27 cellular contexts compared by ENCODE assay signal in genomic region chr17:50099003-50099402, GRCh38. TPM values are rescaled to one million over a fixed set of nuclear protein-coding genes. Genes with fewer than 3 reads are reported as not detected.
A peak's percentile ranks its signal among the peaks of the same experiment; 100 is the strongest.
DNase-seq lines count a peak whose midpoint lies in the region; ATAC-seq and TF ChIP-seq lines count a peak whose summit lies in the region.
"Had no signal": no experiment of that assay in that cellular context is flagged by ENCODE, and none has a peak within 500 bp of the region (broad histone marks: within the 10 kb centered on the region; RNA-seq: fewer than 3 reads in every experiment).

No MANE protein-coding gene starts in this region.

- ATAC-seq in heart left ventricle (no peak), GM19467 (IDR thresholded peaks at IDR 0.05; ENCODE audit: unreplicated experiment) (no peak), GM21619 (IDR thresholded peaks at IDR 0.05; ENCODE audit: unreplicated experiment) (no peak)
- ATAC-seq: activated CD8-positive, alpha-beta T cell treated with anti-CD3 and anti-CD28 coated beads, Interleukin-2, amount 10 ng/mL, durations not matched to agents 7 days and 5 days; CD8-positive, alpha-beta T cell; left lobe of liver; natural killer cell treated with Interleukin-12 subunit alpha and Interleukin-12 subunit beta and Interleukin-15 and Interleukin-18, amount 100 ng/mL, for 72 hours; T-cell had no signal

- H3K27me3 ChIP-seq in heart left ventricle (no peaks in the 10 kb centered on the region), duodenal mucosa (ENCODE audit: control insufficient read depth in 1 of 2, insufficient read depth in 2 of 2, low read length in 2 of 2) (no peaks in the 10 kb centered on the region), mesendoderm (ENCODE audit: insufficient read depth, low read length, poor library complexity) (no peaks in the 10 kb centered on the region), tibial nerve (no peaks in the 10 kb centered on the region)
- H3K27me3 ChIP-seq: SJCRH30 had no signal

- H3K9me3 ChIP-seq in heart left ventricle (no peaks in the 10 kb centered on the region), duodenal mucosa (ENCODE audit: control insufficient read depth in 1 of 2, low read length in 2 of 2) (no peaks in the 10 kb centered on the region), tibial nerve (no peaks in the 10 kb centered on the region)
- H3K9me3 ChIP-seq: SJCRH30 had no signal

- H3K4me1 Mint-ChIP-seq in CD14-positive monocyte = peaks cover 24% of the 10 kb centered on the region

- no peak overlapping the region for H4K8ac ChIP-seq in mesendoderm (ENCODE audit: low read depth, low read length)

- H2AK5ac ChIP-seq in mesendoderm (ENCODE audit: low read length) = no peak overlapping the region

- H2BK5ac ChIP-seq in mesendoderm (ENCODE audit: low read length) = no peak overlapping the region

- no peaks in the 10 kb centered on the region for H3K79me2 ChIP-seq in mesendoderm (ENCODE audit: control insufficient read depth, insufficient read depth, low read length)

- H3K4ac ChIP-seq in mesendoderm (ENCODE audit: low read depth, low read length) = no peak overlapping the region

- H2BK15ac ChIP-seq in mesendoderm (replicated peaks; ENCODE audit: low read depth) = no peak overlapping the region

- TF ChIP-seq CTCF in heart left ventricle (IDR thresholded peaks at IDR 0.05) = no peak
- no peak for TF ChIP-seq CTCF in tibial nerve (IDR thresholded peaks at IDR 0.05)
- TF ChIP-seq CTCF in CD14-positive monocyte (IDR thresholded peaks at IDR 0.05) = no peak

- peaks cover 0 to 89% (median 43%) of the 10 kb centered on the region in 12 donors for H3K4me1 ChIP-seq in heart left ventricle
- H3K4me1 ChIP-seq in duodenal mucosa (ENCODE audit: control insufficient read depth in 1 of 2, insufficient read depth in 2 of 2, low read length in 2 of 2) = peaks cover 71 to 78% of the 10 kb centered on the region in 2 donors
- H3K4me1 ChIP-seq in mesendoderm (ENCODE audit: control insufficient read depth, low read depth, low read length) = peaks cover 11% of the 10 kb centered on the region
- peaks cover 0 to 84% (median 66%) of the 10 kb centered on the region in 4 donors for H3K4me1 ChIP-seq in tibial nerve

- H3K27ac ChIP-seq in heart left ventricle (peak overlapping the region in 11 of 12 donors; percentile 4 to 94 (median 30)), duodenal mucosa (ENCODE audit: low read depth, low read length) (no peak overlapping the region), mesendoderm (ENCODE audit: low read depth, low read length) (no peak overlapping the region), tibial nerve (peak overlapping the region in 3 of 4 donors; percentile 15 to 96 (median 95))
- H3K27ac ChIP-seq: KMS-11, parathyroid adenoma, SJCRH30 had no signal

- no peak overlapping the region for H3K23ac ChIP-seq in mesendoderm (ENCODE audit: low read length)

- no peaks in the 10 kb centered on the region for H3K9me3 Mint-ChIP-seq in CD14-positive monocyte
- H3K9me3 Mint-ChIP-seq: CD8-positive, alpha-beta T cell; natural killer cell treated with Interleukin-12 subunit alpha and Interleukin-12 subunit beta and Interleukin-15 and Interleukin-18, amount 100 ng/mL, for 72 hours; T-cell had no signal

- DNase-seq in heart left ventricle (peak in 1 of 5 donors; percentile 27), cardiac septum (ENCODE audit: low spot score) (no peak), mesendoderm (no peak), tibial nerve (ENCODE audit: low spot score in 2 of 2) (no peak), CD14-positive monocyte (ENCODE audit: low spot score) (no peak)
- DNase-seq: activated CD4-positive, CD25-positive, alpha-beta regulatory T cell treated with anti-CD3 and anti-CD28 coated beads, Interleukin-2, amount 50 U/mL, for 72 hours; activated CD8-positive, alpha-beta T cell treated with anti-CD3 and anti-CD28 coated beads, Interleukin-2, amount 10 ng/mL, durations not matched to agents 7 days and 5 days; activated gamma-delta T cell treated with Interleukin-2 at 50 U/mL for 16 hours; AML-193; CD8-positive, alpha-beta T cell; dermis blood vessel endothelial cell; DMS53; GDM1; midbrain; NCI-H146; NCI-H510A treated with DMSO at 0.1 percent for 48 hours; NK-92 treated with Interleukin-12 subunit alpha and Interleukin-12 subunit beta, amount 100 ng/mL, for 24 hours; SJCRH30; T-cell had no signal

- intact Hi-C loops in heart left ventricle (cut with DNase I) = loop anchor here in 5 of 10 donors (5.0 to 10.0 kb wide), 3 partner anchors 53 to 196 kb away; partner anchors contain the start of gene PPP1R9B (in 1 of the 5)
- intact Hi-C loops in cardiac septum (cut with DNase I) = loop anchor here (5.0 kb wide), 1 partner anchor 37 kb away; no protein-coding TSS in a partner anchor
- intact Hi-C loops in CD14-positive monocyte (cut with micrococcal nuclease) = no loop called here

- no peak overlapping the region for H3K18ac ChIP-seq in mesendoderm (ENCODE audit: low read length)

- no peak overlapping the region for H3K4me2 ChIP-seq in mesendoderm (ENCODE audit: low read length)
- H3K4me2 ChIP-seq: KMS-11 had no signal

- peaks cover 0 to 51% (median 35%) of the 10 kb centered on the region in 9 donors for H3K36me3 ChIP-seq in heart left ventricle
- H3K36me3 ChIP-seq in duodenal mucosa (ENCODE audit: control insufficient read depth in 1 of 2, insufficient read depth in 2 of 2, low read length in 2 of 2) = peaks cover 14 to 33% of the 10 kb centered on the region in 2 donors
- no peaks in the 10 kb centered on the region for H3K36me3 ChIP-seq in mesendoderm (ENCODE audit: control insufficient read depth, insufficient read depth, low read length)
- H3K36me3 ChIP-seq in tibial nerve = peaks cover 0 to 37% (median 0%) of the 10 kb centered on the region in 3 donors
- H3K36me3 ChIP-seq: SJCRH30 had no signal

- TF ChIP-seq POLR2A in heart left ventricle (IDR thresholded peaks at IDR 0.05) (no peak), tibial nerve (IDR thresholded peaks at IDR 0.05) (no peak)

- peak overlapping the region; percentile 15 for H3K56ac ChIP-seq in mesendoderm (ENCODE audit: low read length)

- H3K27ac Mint-ChIP-seq in CD14-positive monocyte = no peak overlapping the region
- H3K27ac Mint-ChIP-seq: CD8-positive, alpha-beta T cell; T-cell had no signal

- H3K4me3 Mint-ChIP-seq in CD14-positive monocyte = no peak overlapping the region
- H3K4me3 Mint-ChIP-seq: activated CD8-positive, alpha-beta T cell treated with anti-CD3 and anti-CD28 coated beads, Interleukin-2, amount 10 ng/mL, durations not matched to agents 7 days and 5 days; CD8-positive, alpha-beta T cell; natural killer cell treated with Interleukin-12 subunit alpha and Interleukin-12 subunit beta and Interleukin-15 and Interleukin-18, amount 100 ng/mL, for 72 hours; T-cell had no signal

- H3K4me3 ChIP-seq in heart left ventricle (no peak overlapping the region), duodenal mucosa (ENCODE audit: low read depth in 1 of 2, low read length in 2 of 2) (peak overlapping the region; percentile 13 to 28), mesendoderm (ENCODE audit: low read length) (no peak overlapping the region), tibial nerve (no peak overlapping the region)
- H3K4me3 ChIP-seq: SJCRH30 had no signal

- no peak overlapping the region for H2BK120ac ChIP-seq in mesendoderm (ENCODE audit: low read depth, low read length)

- peaks cover 27 to 47% of the 10 kb centered on the region in 2 donors for H3K36me3 Mint-ChIP-seq in CD14-positive monocyte
- H3K36me3 Mint-ChIP-seq: natural killer cell treated with Interleukin-12 subunit alpha and Interleukin-12 subunit beta and Interleukin-15 and Interleukin-18, amount 100 ng/mL, for 72 hours had no signal

- TF ChIP-seq EP300 in tibial nerve (IDR thresholded peaks at IDR 0.05) = no peak

- peak overlapping the region in 1 of 2 donors; percentile 43 for H3K9ac ChIP-seq in duodenal mucosa (ENCODE audit: low read depth in 1 of 2, low read length in 2 of 2)
- H3K9ac ChIP-seq in mesendoderm (ENCODE audit: low read length) = no peak overlapping the region
- H3K9ac ChIP-seq: KMS-11, parathyroid adenoma had no signal

- no peak overlapping the region for H4K5ac ChIP-seq in mesendoderm (ENCODE audit: low read length)

- peaks cover 1 to 3% (median 1%) of the 10 kb centered on the region in 3 donors for H3K27me3 Mint-ChIP-seq in CD14-positive monocyte (ENCODE audit: low read depth in 3 of 3)
- H3K27me3 Mint-ChIP-seq: natural killer cell treated with Interleukin-12 subunit alpha and Interleukin-12 subunit beta and Interleukin-15 and Interleukin-18, amount 100 ng/mL, for 72 hours; T-cell had no signal

- WGBS in heart left ventricle, 4 donors = 46 to 62% (median 54%) methylated on average over 5 of the region's 5 CpGs
- no CpG with 5 or more reads among the region's 5 CpGs for WGBS in mesendoderm (ENCODE audit: extremely low coverage, insufficient coverage, low lambda C conversion rate)
- WGBS in tibial nerve, 2 donors = 66 to 81% methylated on average over 3 to 5 of the region's 5 CpGs

- H3K79me1 ChIP-seq in mesendoderm (ENCODE audit: low read length) = no peaks in the 10 kb centered on the region

RNA-seq across cellular contexts. Expression of gene PDK2, which starts 3.9 kb away (rescaled TPM):
- total RNA-seq in heart left ventricle = 100 to 1,000 TPM; 142 to 490 (median 200) TPM
- polyA plus RNA-seq in heart left ventricle = 100 to 1,000 TPM; 125 to 173 TPM
- 131 TPM for total RNA-seq in cardiac septum
- polyA plus RNA-seq in mesendoderm (2013, experiment 1 of 2) = 10.1 TPM
- 11.8 TPM for polyA plus RNA-seq in mesendoderm (2013, experiment 2 of 2)
- 10 to 100 TPM; 37.9 to 77.7 (median 49.8) TPM for total RNA-seq in tibial nerve
- 10 to 100 TPM; 15.9 to 23.4 TPM for polyA plus RNA-seq in CD14-positive monocyte

RNA-seq across cellular contexts. Expression of gene SAMD14, which starts 31.0 kb away (rescaled TPM):
- total RNA-seq in heart left ventricle (1 to 10 TPM in 7 of 9 donors, under 1 TPM in 2; 0.44 to 3.9 (median 1.2) TPM), cardiac septum (4.4 TPM), tibial nerve (1 to 10 TPM in 2 of 4 donors, under 1 TPM in 2; 0.63 to 1.5 (median 1.1) TPM)
- polyA plus RNA-seq in heart left ventricle (1 to 10 TPM in 1 of 2 donors, under 1 TPM in 1; 0.72 to 2.8 TPM), CD14-positive monocyte (not detected)
- polyA plus RNA-seq in mesendoderm (2013, experiment 1 of 2) = 1.2 TPM
- polyA plus RNA-seq in mesendoderm (2013, experiment 2 of 2) = 1.1 TPM
- total RNA-seq: HT1080 had no signal

RNA-seq across cellular contexts. Expression of gene ITGA3, which starts 43.1 kb away (rescaled TPM):
- total RNA-seq in heart left ventricle = 10 to 100 TPM; 18.4 to 71.2 (median 23.6) TPM
- polyA plus RNA-seq in heart left ventricle = 10 to 100 TPM; 16.8 to 72.9 TPM
- 57.8 TPM for total RNA-seq in cardiac septum
- polyA plus RNA-seq in mesendoderm (2013, experiment 1 of 2) = 13.0 TPM
- 13.2 TPM for polyA plus RNA-seq in mesendoderm (2013, experiment 2 of 2)
- total RNA-seq in tibial nerve = 10 to 100 TPM; 59.2 to 85.7 (median 69.1) TPM
- under 1 TPM in 1 of 2 donors, not detected in 1; 0.31 TPM for polyA plus RNA-seq in CD14-positive monocyte

RNA-seq across cellular contexts. Expression of gene PPP1R9B, which starts 51.5 kb away (rescaled TPM):
- total RNA-seq in heart left ventricle (10 to 100 TPM; 17.0 to 55.9 (median 31.3) TPM), cardiac septum (46.1 TPM), tibial nerve (10 to 100 TPM; 28.4 to 54.9 (median 36.9) TPM)
- polyA plus RNA-seq in heart left ventricle (10 to 100 TPM; 30.4 to 33.4 TPM), CD14-positive monocyte (1 to 10 TPM in 1 of 2 donors, under 1 TPM in 1; 0.61 to 1.3 TPM)
- polyA plus RNA-seq in mesendoderm (2013, experiment 1 of 2) = 2.9 TPM
- 2.9 TPM for polyA plus RNA-seq in mesendoderm (2013, experiment 2 of 2)

Comparison
In these comparisons a context has a peak if more than half of its experiments do, and no peak if none do; other contexts are left out.
1. H3K27ac ChIP-seq: peak in heart left ventricle (11 of 12) and tibial nerve (3 of 4); none in duodenal mucosa (single experiment) and mesendoderm (single experiment).
2. H3K4me3 ChIP-seq: peak in duodenal mucosa (2 of 2); none in heart left ventricle (0 of 12), mesendoderm (single experiment) and tibial nerve (0 of 4).